Comparison of ENCODE assay signal across 1 cellular context in the genomic region with DNA sequence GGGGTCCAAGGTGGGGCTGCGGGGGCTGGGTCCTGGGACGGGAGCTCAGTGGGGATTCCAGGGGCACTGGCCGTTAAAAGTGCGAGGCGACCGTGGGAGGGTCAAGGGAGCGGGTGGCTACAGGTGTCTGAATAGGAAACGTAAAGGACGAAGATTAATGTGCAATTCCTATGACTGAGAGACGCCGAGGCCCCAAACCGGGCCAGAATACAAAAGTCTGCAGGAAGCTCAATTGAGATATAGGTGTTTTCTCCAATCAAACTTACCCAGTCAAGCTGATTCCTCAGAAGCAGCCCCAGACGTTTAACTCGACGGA.
TF ChIP-seq lines count a peak whose summit lies in the region.

Gene PAFAH2, minus strand, starts transcription at position 305 of the 316 bp plus-strand sequence. CDS start 7,247 bp downstream, outside the sequence.

TF ChIP-seq in K562, 482 proteins besides CTCF, POLR2A, EP300 and RAD21 (continued from another document and continues in another):
- TF ChIP-seq ZNF609 (CRISPR knock-in tag; IDR thresholded peaks at IDR 0.05; ENCODE audit: borderline replicate concordance) (no peak), ZBTB7A (IDR thresholded peaks at IDR 0.05; ENCODE audit: borderline replicate concordance, control insufficient read depth, low read depth, low read length) (peak; percentile 39; the same call in 1 of the 2 replicates), MAFG (tag; conservative IDR thresholded peaks at IDR 0.05) (no peak), ILF3 (IDR thresholded peaks at IDR 0.05; ENCODE audit: borderline replicate concordance) (no peak), ETS2 (tag; IDR thresholded peaks at IDR 0.05; ENCODE audit: borderline replicate concordance, poor library complexity, severe bottlenecking) (no peak), CEBPZ (IDR thresholded peaks at IDR 0.05; ENCODE audit: borderline replicate concordance, low read depth, low read length) (0 out of 2 replicates have a peak, but pooled peaks have one; percentile 4), NCOA2 (IDR thresholded peaks at IDR 0.05; ENCODE audit: partially characterized antibody in 2 of 2) (no peak), PTRF (tag; IDR thresholded peaks at IDR 0.05) (no peak), PREB (CRISPR knock-in tag; IDR thresholded peaks at IDR 0.05) (0 out of 2 replicates have a peak, but pooled peaks have one; percentile 4), POLR2AphosphoS2 (IDR thresholded peaks at IDR 0.05; ENCODE audit: low read length) (no peak), HOMEZ (CRISPR knock-in tag; IDR thresholded peaks at IDR 0.05) (no peak), TCF15 (CRISPR knock-in tag; IDR thresholded peaks at IDR 0.05) (no peak), FOXP1 (CRISPR knock-in tag; IDR thresholded peaks at IDR 0.05) (no peak), MCM5 (IDR thresholded peaks at IDR 0.05; ENCODE audit: low read depth) (no peak), SRSF1 (IDR thresholded peaks at IDR 0.05; ENCODE audit: low read depth, low read length) (no peak), BRD9 (IDR thresholded peaks at IDR 0.05; ENCODE audit: low read depth, partially characterized antibody) (no peak), ILK (tag; IDR thresholded peaks at IDR 0.05; ENCODE audit: borderline replicate concordance, low read depth) (no peak), CEBPG (CRISPR knock-in tag; IDR thresholded peaks at IDR 0.05) (no peak), CEBPG (tag; conservative IDR thresholded peaks at IDR 0.05 in 1 of 2, IDR thresholded peaks at IDR 0.05 in 1 of 2) (no peak), ZC3H4 (CRISPR knock-in tag; IDR thresholded peaks at IDR 0.05; ENCODE audit: borderline replicate concordance) (no peak), BRD4 (IDR thresholded peaks at IDR 0.05) (no peak; the same call in 1 of the 2 replicates), EGR1 (conservative IDR thresholded peaks at IDR 0.05) (peak; percentile 33), SMARCE1 (IDR thresholded peaks at IDR 0.05) (peak; percentile 8; the same call in 1 of the 2 replicates), AFF4 (CRISPR knock-in tag; IDR thresholded peaks at IDR 0.05) (0 out of 2 replicates have a peak, but pooled peaks have one; percentile 13), SUPT5H (IDR thresholded peaks at IDR 0.05) (peak; percentile 11; the same call in 1 of the 2 replicates), BRF1 (IDR thresholded peaks at IDR 0.05; ENCODE audit: borderline replicate concordance, extremely low read depth, insufficient read length) (no peak), PHF8 (IDR thresholded peaks at IDR 0.05; ENCODE audit: borderline replicate concordance, low read length) (peak; percentile 62; the same call in 1 of the 2 replicates), ZNF644 (tag; IDR thresholded peaks at IDR 0.05; ENCODE audit: low read depth) (no peak), CTBP1 (IDR thresholded peaks at IDR 0.05; ENCODE audit: borderline replicate concordance) (no peak), POLR2G (IDR thresholded peaks at IDR 0.05; ENCODE audit: low read depth, low read length) (peak; percentile 37; the same call in 1 of the 2 replicates), SAP30 (IDR thresholded peaks at IDR 0.05; ENCODE audit: borderline replicate concordance, insufficient read depth, low read depth, low read length, poor library complexity, severe bottlenecking) (peak; percentile 79), RBFOX2 (IDR thresholded peaks at IDR 0.05; ENCODE audit: low read depth, low read length) (peak; percentile 47; the same call in 1 of the 2 replicates), ZFP91 (CRISPR knock-in tag; IDR thresholded peaks at IDR 0.05) (no peak), ZBED1 (IDR thresholded peaks at IDR 0.05) (0 out of 2 replicates have a peak, but pooled peaks have one; percentile 14), SMC3 (conservative IDR thresholded peaks at IDR 0.05; ENCODE audit: insufficient read depth, low read depth, low read length) (no peak)
- TF ChIP-seq, protein P1, sequence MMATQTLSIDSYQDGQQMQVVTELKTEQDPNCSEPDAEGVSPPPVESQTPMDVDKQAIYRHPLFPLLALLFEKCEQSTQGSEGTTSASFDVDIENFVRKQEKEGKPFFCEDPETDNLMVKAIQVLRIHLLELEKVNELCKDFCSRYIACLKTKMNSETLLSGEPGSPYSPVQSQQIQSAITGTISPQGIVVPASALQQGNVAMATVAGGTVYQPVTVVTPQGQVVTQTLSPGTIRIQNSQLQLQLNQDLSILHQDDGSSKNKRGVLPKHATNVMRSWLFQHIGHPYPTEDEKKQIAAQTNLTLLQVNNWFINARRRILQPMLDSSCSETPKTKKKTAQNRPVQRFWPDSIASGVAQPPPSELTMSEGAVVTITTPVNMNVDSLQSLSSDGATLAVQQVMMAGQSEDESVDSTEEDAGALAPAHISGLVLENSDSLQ (IDR thresholded peaks at IDR 0.05) = peak; percentile 71; the same call in 1 of the 2 replicates
